20 cellular contexts compared by ENCODE assay signal in genomic region chr2:55556809-55557208, GRCh38. TPM values are rescaled to one million over a fixed set of nuclear protein-coding genes. Genes with fewer than 3 reads are reported as not detected.
DNase-seq lines count a peak whose midpoint lies in the region; ATAC-seq and TF ChIP-seq lines count a peak whose summit lies in the region.
"Had no signal": no experiment of that assay in that cellular context is flagged by ENCODE, and none has a peak within 500 bp of the region (broad histone marks: within the 10 kb centered on the region; RNA-seq: fewer than 3 reads in every experiment).

No MANE protein-coding gene starts in this region.

- peak overlapping the region; percentile 18 for H3K27ac Mint-ChIP-seq in activated CD8-positive, alpha-beta T cell treated with anti-CD3 and anti-CD28 coated beads for 36 hours
- H3K27ac Mint-ChIP-seq in activated CD8-positive, alpha-beta T cell treated with anti-CD3 and anti-CD28 coated beads, Interleukin-2, amount 10 ng/mL, durations not matched to agents 7 days and 5 days: no peak overlapping the region

- H3K27me3 Mint-ChIP-seq in activated CD8-positive, alpha-beta T cell treated with anti-CD3 and anti-CD28 coated beads for 36 hours: no peaks in the 10 kb centered on the region
- no peaks in the 10 kb centered on the region for H3K27me3 Mint-ChIP-seq in activated CD8-positive, alpha-beta T cell treated with anti-CD3 and anti-CD28 coated beads, Interleukin-2, amount 10 ng/mL, durations not matched to agents 7 days and 5 days (ENCODE audit: low read depth)
- H3K27me3 Mint-ChIP-seq: CD8-positive, alpha-beta memory T cell had no signal

- H3K36me3 Mint-ChIP-seq in activated CD8-positive, alpha-beta T cell treated with anti-CD3 and anti-CD28 coated beads for 36 hours (ENCODE audit: low read depth): peaks cover 54% of the 10 kb centered on the region
- H3K36me3 Mint-ChIP-seq in activated CD8-positive, alpha-beta T cell treated with anti-CD3 and anti-CD28 coated beads, Interleukin-2, amount 10 ng/mL, durations not matched to agents 7 days and 5 days (ENCODE audit: low read depth): peaks cover 61% of the 10 kb centered on the region

- WGBS in thyroid gland, 2 donors: 94 to 95% methylated on average over 9 of the region's 9 CpGs
- 95% methylated on average over 9 of the region's 9 CpGs for WGBS in prostate gland

- H3K27me3 ChIP-seq in thyroid gland: no peaks in the 10 kb centered on the region
- H3K27me3 ChIP-seq in prostate gland (replicated peaks; ENCODE audit: insufficient read depth): no peaks in the 10 kb centered on the region
- no peaks in the 10 kb centered on the region for H3K27me3 ChIP-seq in vagina
- H3K27me3 ChIP-seq: BLaER1 had no signal

- H3K4me1 Mint-ChIP-seq in activated CD8-positive, alpha-beta T cell treated with anti-CD3 and anti-CD28 coated beads for 36 hours (ENCODE audit: low read depth): peaks cover 10% of the 10 kb centered on the region
- H3K4me1 Mint-ChIP-seq in activated CD8-positive, alpha-beta T cell treated with anti-CD3 and anti-CD28 coated beads, Interleukin-2, amount 10 ng/mL, durations not matched to agents 7 days and 5 days (ENCODE audit: low read depth): no peaks in the 10 kb centered on the region

- H3K36me3 ChIP-seq in thyroid gland (peaks cover 21 to 23% of the 10 kb centered on the region in 2 donors), prostate gland (peaks cover 0 to 2% of the 10 kb centered on the region in 2 donors), vagina (peaks cover 0 to 64% of the 10 kb centered on the region in 2 donors)

- CTCF ChIA-PET in activated CD8-positive, alpha-beta T cell treated with anti-CD3 and anti-CD28 coated beads for 36 hours (lab: Charles Lee): no interaction called here
- CTCF ChIA-PET in activated CD8-positive, alpha-beta T cell treated with anti-CD3 and anti-CD28 coated beads, Interleukin-2, amount 10 ng/mL, durations not matched to agents 7 days and 5 days (lab: Charles Lee): no interaction called here
- CTCF ChIA-PET in RWPE1 (lab: Yijun Ruan, JAX): interaction anchor here (0.5 to 0.7 kb wide), 3 partner anchors 23 to 119 kb away, joined by 3 to 6 read pairs (median 3); no protein-coding TSS in a partner anchor

- POLR2A ChIA-PET in activated CD8-positive, alpha-beta T cell treated with anti-CD3 and anti-CD28 coated beads for 36 hours (lab: Charles Lee): interaction anchor here (0.6 kb wide), 1 partner anchor 129 kb away, joined by 3 read pairs; no protein-coding TSS in a partner anchor
- POLR2A ChIA-PET in activated CD8-positive, alpha-beta T cell treated with anti-CD3 and anti-CD28 coated beads, Interleukin-2, amount 10 ng/mL, durations not matched to agents 7 days and 5 days (lab: Charles Lee): no interaction called here
- POLR2A ChIA-PET in RWPE1 (lab: Yijun Ruan, JAX; ENCODE audit: low non-redundant PET): no interaction called here

- no peak overlapping the region for H3K4me3 ChIP-seq in thyroid gland (replicated peaks in 1 of 3)
- H3K4me3 ChIP-seq in prostate gland: no peak overlapping the region
- H3K4me3 ChIP-seq in vagina: no peak overlapping the region
- H3K4me3 ChIP-seq: BLaER1, GM12878, HAP-1, K562 had no signal

- intact Hi-C loops in activated CD8-positive, alpha-beta T cell treated with anti-CD3 and anti-CD28 coated beads for 36 hours (cut with micrococcal nuclease): no loop called here
- intact Hi-C loops in thyroid gland (cut with DNase I) (no loop called here), prostate gland (cut with DNase I) (no loop called here), vagina (cut with DNase I) (no loop called here)

- TF ChIP-seq CTCF in activated CD8-positive, alpha-beta T cell treated with anti-CD3 and anti-CD28 coated beads for 36 hours (IDR thresholded peaks at IDR 0.05): no peak
- no peak for TF ChIP-seq CTCF in RWPE1 (conservative IDR thresholded peaks at IDR 0.05; ENCODE audit: low read depth)
- no peak for TF ChIP-seq CTCF in thyroid gland (IDR thresholded peaks at IDR 0.05)
- no peak for TF ChIP-seq CTCF in prostate gland (IDR thresholded peaks at IDR 0.05)
- TF ChIP-seq CTCF in vagina (IDR thresholded peaks at IDR 0.05): no peak

- peaks cover 8 to 16% of the 10 kb centered on the region in 2 donors for H3K4me1 ChIP-seq in thyroid gland
- H3K4me1 ChIP-seq in prostate gland (replicated peaks): no peaks in the 10 kb centered on the region
- H3K4me1 ChIP-seq in vagina: no peaks in the 10 kb centered on the region
- H3K4me1 ChIP-seq: BLaER1, HAP-1 had no signal

- peaks cover 3% of the 10 kb centered on the region for H3K9me3 Mint-ChIP-seq in activated CD8-positive, alpha-beta T cell treated with anti-CD3 and anti-CD28 coated beads for 36 hours
- peaks cover 8% of the 10 kb centered on the region for H3K9me3 Mint-ChIP-seq in activated CD8-positive, alpha-beta T cell treated with anti-CD3 and anti-CD28 coated beads, Interleukin-2, amount 10 ng/mL, durations not matched to agents 7 days and 5 days (ENCODE audit: insufficient read depth)
- H3K9me3 Mint-ChIP-seq: CD8-positive, alpha-beta memory T cell had no signal

- no peak for ATAC-seq in activated CD8-positive, alpha-beta T cell treated with anti-CD3 and anti-CD28 coated beads for 36 hours
- no peak for ATAC-seq in activated CD8-positive, alpha-beta T cell treated with anti-CD3 and anti-CD28 coated beads, Interleukin-2, amount 10 ng/mL, durations not matched to agents 7 days and 5 days
- ATAC-seq: GM12878, K562 had no signal

- no peak for DNase-seq in activated CD8-positive, alpha-beta T cell treated with anti-CD3 and anti-CD28 coated beads for 36 hours
- no peak for DNase-seq in activated CD8-positive, alpha-beta T cell treated with anti-CD3 and anti-CD28 coated beads, Interleukin-2, amount 10 ng/mL, durations not matched to agents 7 days and 5 days
- no peak for DNase-seq in RWPE1 (ENCODE audit: low spot score)
- DNase-seq in myocyte (ENCODE audit: low read depth): peak; percentile 44
- DNase-seq in thyroid gland: peak; percentile 11 to 27
- DNase-seq in NOMO-1 treated with dmso at 0.1 percent for 144 hours (lab: John Stamatoyannopoulos, UW; ENCODE audit: unreplicated experiment): no peak
- no peak for DNase-seq in prostate gland (ENCODE audit: low spot score)
- no peak for DNase-seq in vagina (ENCODE audit: extremely low spot score in 2 of 2)
- DNase-seq: 8988T; CD8-positive, alpha-beta memory T cell; DND-41; MV-4-11; NCI-H1417; NCI-H187 treated with DMSO at 0.1 percent for 48 hours; NK-92 treated with Interleukin-12 subunit alpha and Interleukin-12 subunit beta, amount 100 ng/mL, for 24 hours; OCI-M1 had no signal

- no peak for TF ChIP-seq POLR2A in thyroid gland (IDR thresholded peaks at IDR 0.05)
- no peak for TF ChIP-seq POLR2A in prostate gland (IDR thresholded peaks at IDR 0.05)
- no peak for TF ChIP-seq POLR2A in vagina (IDR thresholded peaks at IDR 0.05)

- H3K9me3 ChIP-seq in thyroid gland (no peaks in the 10 kb centered on the region), prostate gland (no peaks in the 10 kb centered on the region), vagina (no peaks in the 10 kb centered on the region)

- no peak overlapping the region for H3K4me3 Mint-ChIP-seq in activated CD8-positive, alpha-beta T cell treated with anti-CD3 and anti-CD28 coated beads for 36 hours
- no peak overlapping the region for H3K4me3 Mint-ChIP-seq in activated CD8-positive, alpha-beta T cell treated with anti-CD3 and anti-CD28 coated beads, Interleukin-2, amount 10 ng/mL, durations not matched to agents 7 days and 5 days
- H3K4me3 Mint-ChIP-seq: CD8-positive, alpha-beta memory T cell had no signal

- H3K27ac ChIP-seq in RWPE1 (peak overlapping the region; percentile 31; the same call in 1 of the 2 replicates), thyroid gland (peak overlapping the region; percentile 41 to 84 (median 57)), prostate gland (no peak overlapping the region), vagina (no peak overlapping the region)
- H3K27ac ChIP-seq: BLaER1 had no signal

RNA-seq across cellular contexts. Expression of gene CFAP36, which starts 37.3 kb away (rescaled TPM):
- total RNA-seq in activated CD8-positive, alpha-beta T cell treated with anti-CD3 and anti-CD28 coated beads for 36 hours: 10 to 100 TPM; 28.8 to 29.1 TPM
- 10 to 100 TPM; 15.3 to 17.6 TPM for total RNA-seq in activated CD8-positive, alpha-beta T cell treated with anti-CD3 and anti-CD28 coated beads, Interleukin-2, amount 10 ng/mL, durations not matched to agents 7 days and 5 days
- total RNA-seq in myocyte (15.9 and 21.7 TPM in 2 replicates), thyroid gland (10 to 100 TPM; 42.8 to 50.9 (median 47.5) TPM), prostate gland (10 to 100 TPM; 23.0 to 24.4 TPM), vagina (20.9 TPM)
- polyA plus RNA-seq in myocyte (2012): 30.7 TPM

Comparison
In these comparisons a context has a peak if more than half of its experiments do, and no peak if none do; other contexts are left out.
1. DNase-seq: peak in myocyte (single experiment) and thyroid gland (2 of 2); none in activated CD8-positive, alpha-beta T cell treated with anti-CD3 and anti-CD28 coated beads for 36 hours (single experiment), activated CD8-positive, alpha-beta T cell treated with anti-CD3 and anti-CD28 coated beads, Interleukin-2, amount 10 ng/mL, durations not matched to agents 7 days and 5 days (single experiment), RWPE1 (single experiment), NOMO-1 treated with dmso at 0.1 percent for 144 hours (single experiment), prostate gland (single experiment) and vagina (0 of 2).
2. H3K27ac ChIP-seq: peak in RWPE1 (single experiment) and thyroid gland (3 of 3); none in prostate gland (0 of 2) and vagina (single experiment).